Comparison of ENCODE assay signal across 12 cellular contexts in genomic region chr11:562046-562645, GRCh38. TPM values are rescaled to one million over a fixed set of nuclear protein-coding genes. Genes with fewer than 3 reads are reported as not detected.
DNase-seq lines count a peak whose midpoint lies in the region; ATAC-seq, FAIRE-seq and TF ChIP-seq lines count a peak whose summit lies in the region.
"Had no signal": no experiment of that assay in that cellular context is flagged by ENCODE, and none has a peak within 500 bp of the region (broad histone marks: within the 10 kb centered on the region; RNA-seq: fewer than 3 reads in every experiment).

No MANE protein-coding gene starts in this region.

- CTCF ChIA-PET in OCI-LY7 (lab: Charles Lee; ENCODE audit: unreplicated experiment), result interaction anchor here (0.5 kb wide), 2 partner anchors 160 to 162 kb away, joined by 4 to 12 read pairs; no protein-coding TSS in a partner anchor

- H3K4me2 ChIP-seq in OCI-LY7 (ENCODE audit: low read length), result peak overlapping the region; percentile 97

- POLR2A ChIA-PET in OCI-LY7 (lab: Charles Lee), result interaction anchor here (0.5 to 1.0 kb wide), 2 partner anchors 13 to 206 kb away, joined by 3 read pairs; no protein-coding TSS in a partner anchor

- peaks cover 5 to 16% of the 10 kb centered on the region in 2 donors for H3K4me1 Mint-ChIP-seq in effector memory CD8-positive, alpha-beta T cell (ENCODE audit: low read depth in 2 of 2)

- no peaks in the 10 kb centered on the region for H3K9me3 ChIP-seq in OCI-LY7 (ENCODE audit: low read length)
- no peaks in the 10 kb centered on the region for H3K9me3 ChIP-seq in pancreas

- no peak overlapping the region for H3K27ac Mint-ChIP-seq in effector memory CD8-positive, alpha-beta T cell

- no peak for FAIRE-seq in pancreas (lab: Jason Lieb, UNC)
- FAIRE-seq: colon had no signal

- H3K79me2 ChIP-seq in OCI-LY7 (ENCODE audit: insufficient read depth, low read depth, low read length), result no peaks in the 10 kb centered on the region

- H3K36me3 ChIP-seq in GM06990 (ENCODE audit: control insufficient read depth, insufficient read depth, low read length) (peaks cover 5% of the 10 kb centered on the region), OCI-LY7 (ENCODE audit: insufficient read depth, low read length) (no peaks in the 10 kb centered on the region), pancreas (no peaks in the 10 kb centered on the region)

- no peak for TF ChIP-seq CTCF in GM06990 (IDR thresholded peaks at IDR 0.05; ENCODE audit: insufficient read depth, low read length, poor library complexity, severe bottlenecking)
- TF ChIP-seq CTCF in OCI-LY7 (conservative IDR thresholded peaks at IDR 0.05; ENCODE audit: low read length), result no peak
- TF ChIP-seq CTCF in pancreas (IDR thresholded peaks at IDR 0.05), result no peak

- H3K4me3 ChIP-seq in GM06990 (replicated peaks; ENCODE audit: low read depth, low read length) (peak overlapping the region; percentile 70), OCI-LY7 (ENCODE audit: low read depth, low read length, poor library complexity, severe bottlenecking) (peak overlapping the region; percentile 86), pancreas (peak overlapping the region in 3 of 4 donors; percentile 94 to 98 (median 96))

- H3K36me3 Mint-ChIP-seq in effector memory CD8-positive, alpha-beta T cell (ENCODE audit: insufficient read depth), result peaks cover 22% of the 10 kb centered on the region

- H3K9me3 Mint-ChIP-seq in effector memory CD8-positive, alpha-beta T cell, result no peaks in the 10 kb centered on the region

- intact Hi-C loops in OCI-LY7 (cut with micrococcal nuclease; ENCODE audit: unreplicated experiment) (no loop called here), pancreas (cut with DNase I) (no loop called here), posterior vena cava (cut with DNase I) (loop anchor here in 1 of 2 donors (5.0 kb wide), 1 partner anchor 1590 kb away; no protein-coding TSS in a partner anchor)

- H2AFZ ChIP-seq in OCI-LY7 (ENCODE audit: low read length), result no peak overlapping the region

- H3K4me1 ChIP-seq in OCI-LY7 (ENCODE audit: insufficient read depth, low read length, poor library complexity, severe bottlenecking), result peaks cover 18% of the 10 kb centered on the region
- H3K4me1 ChIP-seq in pancreas, result peaks cover 0 to 11% (median 9%) of the 10 kb centered on the region in 3 donors

- no peaks in the 10 kb centered on the region for H4K20me1 ChIP-seq in OCI-LY7 (ENCODE audit: insufficient read depth, low read length)

- ATAC-seq in pancreas, result no peak
- no peak for ATAC-seq in effector memory CD8-positive, alpha-beta T cell (replicated peaks)

- DNase-seq in GM06990 (ENCODE audit: extremely low read depth, insufficient read length) (no peak), OCI-LY7 (ENCODE audit: low spot score) (no peak), epithelial cell of prostate (ENCODE audit: low read depth, low spot score) (no peak), pancreas (peak in 3 of 6 donors; percentile 55 to 81 (median 58)), posterior vena cava (ENCODE audit: low spot score) (no peak), NCI-H446 treated with DMSO at 0.1 percent for 48 hours (lab: John Stamatoyannopoulos, UW) (no peak), GM03348 (ENCODE audit: low spot score) (no peak)
- no peak for DNase-seq in effector memory CD8-positive, alpha-beta T cell
- DNase-seq: left ventricle myocardium superior; stimulated activated CD4-positive, alpha-beta T cell treated with anti-CD3 and anti-CD28 coated beads, Interleukin-4, amount 100 ng/mL, for 4 hours had no signal

- H3K27ac ChIP-seq in OCI-LY7 (ENCODE audit: low read depth, low read length, poor library complexity, severe bottlenecking), result no peak overlapping the region
- peak overlapping the region; percentile 93 for H3K27ac ChIP-seq in epithelial cell of prostate
- peak overlapping the region in 3 of 4 donors; percentile 84 to 97 (median 91) for H3K27ac ChIP-seq in pancreas

- peaks cover under 1% of the 10 kb centered on the region for H3K27me3 ChIP-seq in GM06990 (replicated peaks; ENCODE audit: control insufficient read depth, insufficient read depth, low read length)
- no peaks in the 10 kb centered on the region for H3K27me3 ChIP-seq in pancreas

- 84 to 88% methylated on average over 29 of the region's 29 CpGs for WGBS in pancreas, 2 donors

- H3K27me3 Mint-ChIP-seq in effector memory CD8-positive, alpha-beta T cell, result no peaks in the 10 kb centered on the region

- H3K4me3 Mint-ChIP-seq in effector memory CD8-positive, alpha-beta T cell, result peak overlapping the region in 1 of 2 donors; percentile 87

- no TSS peak for BruUV-seq in OCI-LY7 (replicated peaks; lab: Mats Ljungman, UMichigan)

- no peaks in the 10 kb centered on the region for H3K9me2 ChIP-seq in OCI-LY7 (ENCODE audit: insufficient read depth, low read length)

RNA-seq across cellular contexts. Expression of gene RASSF7, which starts 1.4 kb away (rescaled TPM):
- total RNA-seq in OCI-LY7 (2014; rRNA removed; shearing (Covaris generic)), result 18.0 and 22.1 TPM in 2 replicates
- total RNA-seq in OCI-LY7 (2022), result 11.8 and 15.1 TPM in 2 replicates
- total RNA-seq in pancreas, result 10 to 100 TPM; 17.6 to 35.7 (median 27.9) TPM
- 100 to 1,000 TPM; 171 to 253 TPM for polyA plus RNA-seq in pancreas
- total RNA-seq in posterior vena cava, result 1 to 10 TPM; 2.1 to 2.6 TPM

RNA-seq across cellular contexts. Expression of gene LMNTD2, which starts 1.6 kb away (rescaled TPM):
- total RNA-seq in OCI-LY7 (2014; rRNA removed; shearing (Covaris generic)), result 4.7 and 7.5 TPM in 2 replicates
- 16.9 and 17.7 TPM in 2 replicates for total RNA-seq in OCI-LY7 (2022)
- 1 to 10 TPM; 2.7 to 6.9 (median 5.6) TPM for total RNA-seq in pancreas
- 10 to 100 TPM; 10.4 to 24.2 TPM for polyA plus RNA-seq in pancreas
- under 1 TPM; 0.43 to 0.56 TPM for total RNA-seq in posterior vena cava

RNA-seq across cellular contexts. Expression of gene PHRF1, which starts 14.1 kb away (rescaled TPM):
- total RNA-seq in OCI-LY7 (2014; rRNA removed; shearing (Covaris generic)), result 23.3 and 25.6 TPM in 2 replicates
- total RNA-seq in OCI-LY7 (2022) (43.8 and 45.4 TPM in 2 replicates), pancreas (10 to 100 TPM; 11.2 to 17.2 (median 13.1) TPM), posterior vena cava (10 to 100 TPM; 18.3 to 20.8 TPM)
- polyA plus RNA-seq in pancreas, result 10 to 100 TPM; 15.6 to 39.3 TPM

RNA-seq across cellular contexts. Expression of gene LRRC56, which starts 24.8 kb away (rescaled TPM):
- total RNA-seq in OCI-LY7 (2014; rRNA removed; shearing (Covaris generic)), result 1.2 and 1.6 TPM in 2 replicates
- total RNA-seq in OCI-LY7 (2022) (1.5 and 2.5 TPM in 2 replicates), pancreas (1 to 10 TPM in 5 of 6 donors, under 1 TPM in 1; 0.98 to 2.0 (median 1.6) TPM), posterior vena cava (under 1 TPM; 0.43 to 0.56 TPM)
- polyA plus RNA-seq in pancreas, result 1 to 10 TPM; 5.4 to 7.3 TPM
- total RNA-seq: HT1080 had no signal

RNA-seq across cellular contexts. Expression of gene HRAS, which starts 26.8 kb away (rescaled TPM):
- total RNA-seq in OCI-LY7 (2014; rRNA removed; shearing (Covaris generic)), result 53.0 and 67.8 TPM in 2 replicates
- total RNA-seq in OCI-LY7 (2022) (40.1 and 46.9 TPM in 2 replicates), pancreas (10 to 100 TPM; 10.4 to 22.6 (median 19.2) TPM), posterior vena cava (10 to 100 TPM; 37.2 to 48.5 TPM)
- polyA plus RNA-seq in pancreas, result 100 to 1,000 TPM; 103 to 130 TPM
